Comparison of ENCODE assay signal across 1 cellular context in genomic region chr16:69145658-69146057, GRCh38.
A peak's percentile ranks its signal among the peaks of the same experiment; 100 is the strongest.
TF ChIP-seq lines count a peak whose summit lies in the region.

No MANE protein-coding gene starts in this region.

TF ChIP-seq in K562, 482 proteins besides CTCF, POLR2A, EP300 and RAD21:
- TF ChIP-seq MAFG (tag; conservative IDR thresholded peaks at IDR 0.05) (peak; percentile 84), NFRKB (IDR thresholded peaks at IDR 0.05; ENCODE audit: low read depth) (no peak), SMAD2 (IDR thresholded peaks at IDR 0.05; ENCODE audit: low read depth, low read length) (no peak), C11orf30 (IDR thresholded peaks at IDR 0.05; ENCODE audit: low read depth) (peak; percentile 82), MAFK (IDR thresholded peaks at IDR 0.05; ENCODE audit: low read length) (peak; percentile 53; the same call in 1 of the 2 replicates), ZNF311 (CRISPR knock-in tag; IDR thresholded peaks at IDR 0.05) (no peak), ZNF316 (IDR thresholded peaks at IDR 0.05) (peak; percentile 92), MAFF (IDR thresholded peaks at IDR 0.05; ENCODE audit: low read length) (peak; percentile 63)
TF ChIP-seq in K562: peak in this region for 5.
